Comparison of ENCODE assay signal across 34 cellular contexts in the genomic region with DNA sequence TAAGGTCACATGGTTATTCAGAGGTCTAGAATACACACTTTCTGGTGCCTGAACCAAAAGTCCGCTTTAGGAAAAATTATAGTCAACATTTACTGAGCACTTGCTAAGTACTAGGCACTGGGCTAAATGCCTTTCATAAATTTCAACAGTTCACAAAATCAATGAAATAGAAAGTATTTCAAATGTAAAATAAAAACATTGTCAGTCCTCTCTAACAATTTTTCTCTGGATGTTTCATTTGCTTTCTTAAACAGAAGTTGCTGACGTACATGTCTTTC.
"Had no signal": no experiment of that assay in that cellular context is flagged by ENCODE, and none has a peak within 500 bp of the region (broad histone marks: within the 10 kb centered on the region; RNA-seq: fewer than 3 reads in every experiment).

No MANE protein-coding gene starts in this region.

- H3K27me3 ChIP-seq: brain microvascular endothelial cell, Peyer's patch, SJSA1 had no signal

- H3K4me2 ChIP-seq: KMS-11 had no signal

- ATAC-seq: activated CD8-positive, alpha-beta memory T cell treated with anti-CD3 and anti-CD28 coated beads, Interleukin-2, amount 10 ng/mL, durations not matched to agents 7 days and 5 days; activated naive CD8-positive, alpha-beta T cell treated with anti-CD3 and anti-CD28 coated beads, Interleukin-2, amount 50 U/mL, for 24 hours; PC-3; SK-N-SH treated with all-trans-retinoic acid at 6 μM for 48 hours had no signal

- H3K27me3 Mint-ChIP-seq: activated B cell treated with CpG ODN at 0.5 μM for 24 hours; activated naive CD8-positive, alpha-beta T cell had no signal

- H3K27ac ChIP-seq: brain microvascular endothelial cell, KMS-11, Peyer's patch, SJSA1, VCaP had no signal

- H3K4me3 Mint-ChIP-seq: activated B cell treated with CpG ODN at 0.5 μM for 24 hours; activated CD4-positive, alpha-beta memory T cell treated with anti-CD3 and anti-CD28 coated beads, Interleukin-2, amount 10 ng/mL, durations not matched to agents 7 days and 5 days; activated CD8-positive, alpha-beta memory T cell treated with anti-CD3 and anti-CD28 coated beads, Interleukin-2, amount 10 ng/mL, durations not matched to agents 7 days and 5 days; activated naive CD4-positive, alpha-beta T cell treated with anti-CD3 and anti-CD28 coated beads, Interleukin-2, amount 10 ng/mL, durations not matched to agents 7 days and 5 days; activated naive CD8-positive, alpha-beta T cell; activated naive CD8-positive, alpha-beta T cell treated with anti-CD3 and anti-CD28 coated beads, Interleukin-2, amount 50 U/mL, for 24 hours had no signal

- H3K4me3 ChIP-seq: Peyer's patch, SJSA1 had no signal

- H3K27ac Mint-ChIP-seq: activated B cell treated with CpG ODN at 0.5 μM for 24 hours; activated CD4-positive, alpha-beta memory T cell treated with anti-CD3 and anti-CD28 coated beads, Interleukin-2, amount 10 ng/mL, durations not matched to agents 7 days and 5 days; activated CD8-positive, alpha-beta memory T cell treated with anti-CD3 and anti-CD28 coated beads, Interleukin-2, amount 10 ng/mL, durations not matched to agents 7 days and 5 days; activated naive CD8-positive, alpha-beta T cell; activated naive CD8-positive, alpha-beta T cell treated with anti-CD3 and anti-CD28 coated beads, Interleukin-2, amount 50 U/mL, for 24 hours had no signal

- H3K9me3 ChIP-seq: Peyer's patch, SJSA1 had no signal

- H3K36me3 ChIP-seq: brain microvascular endothelial cell, Peyer's patch, SJSA1 had no signal

- H3K36me3 Mint-ChIP-seq: activated CD8-positive, alpha-beta memory T cell treated with anti-CD3 and anti-CD28 coated beads, Interleukin-2, amount 10 ng/mL, durations not matched to agents 7 days and 5 days; activated naive CD4-positive, alpha-beta T cell treated with anti-CD3 and anti-CD28 coated beads, Interleukin-2, amount 10 ng/mL, durations not matched to agents 7 days and 5 days; activated naive CD8-positive, alpha-beta T cell had no signal

- H3K9me3 Mint-ChIP-seq: activated B cell treated with CpG ODN at 0.5 μM for 24 hours; activated CD4-positive, alpha-beta memory T cell treated with anti-CD3 and anti-CD28 coated beads, Interleukin-2, amount 10 ng/mL, durations not matched to agents 7 days and 5 days; activated naive CD4-positive, alpha-beta T cell treated with anti-CD3 and anti-CD28 coated beads, Interleukin-2, amount 10 ng/mL, durations not matched to agents 7 days and 5 days; activated naive CD8-positive, alpha-beta T cell treated with anti-CD3 and anti-CD28 coated beads, Interleukin-2, amount 50 U/mL, for 24 hours had no signal

- H3K9ac ChIP-seq: KMS-11 had no signal

- DNase-seq: activated B cell treated with CpG ODN at 0.5 μM for 24 hours; activated CD4-positive, alpha-beta memory T cell treated with anti-CD3 and anti-CD28 coated beads, Interleukin-2, amount 10 ng/mL, durations not matched to agents 7 days and 5 days; activated CD4-positive, alpha-beta T cell treated with anti-CD3 and anti-CD28 coated beads for 48 hours; activated CD4-positive, CD25-positive, alpha-beta regulatory T cell treated with anti-CD3 and anti-CD28 coated beads, Interleukin-2, amount 50 U/mL, for 72 hours; activated CD8-positive, alpha-beta memory T cell treated with anti-CD3 and anti-CD28 coated beads for 24 hours; activated CD8-positive, alpha-beta memory T cell treated with anti-CD3 and anti-CD28 coated beads, Interleukin-2, amount 10 ng/mL, durations not matched to agents 7 days and 5 days; activated CD8-positive, alpha-beta memory T cell treated with anti-CD3 and anti-CD28 coated beads, Interleukin-2, amount 50 U/mL, for 48 hours; activated effector memory CD4-positive, alpha-beta T cell treated with Interleukin-2 at 50 U/mL for 16 hours; activated naive CD4-positive, alpha-beta T cell treated with anti-CD3 and anti-CD28 coated beads, Interleukin-2, amount 10 ng/mL, durations not matched to agents 7 days and 5 days; activated naive CD8-positive, alpha-beta T cell treated with anti-CD3 and anti-CD28 coated beads, Interleukin-2, amount 50 U/mL, for 24 hours; activated T-cell treated with anti-CD3 and anti-CD28 coated beads, Interleukin-2, amount 50 U/mL, for 48 hours; anterior cingulate cortex; brain microvascular endothelial cell; central memory CD4-positive, alpha-beta T cell; NCI-H1105; NCI-H1417 treated with DMSO at 0.1 percent for 48 hours; NCI-H187 treated with DMSO at 0.1 percent for 48 hours; NCI-H2081; NCI-H2171 treated with DMSO at 0.1 percent for 48 hours; NCI-H2227 treated with DMSO at 0.1 percent for 48 hours; NCI-H446; NCI-H510A treated with DMSO at 0.1 percent for 48 hours; Peyer's patch; RPMI8226; SHP77 treated with DMSO at 0.1 percent for 48 hours; T-helper 1 cell; T-helper 2 cell; T-helper 9 cell had no signal
